ENCODE assay signal across 8 cellular contexts in the genomic region with DNA sequence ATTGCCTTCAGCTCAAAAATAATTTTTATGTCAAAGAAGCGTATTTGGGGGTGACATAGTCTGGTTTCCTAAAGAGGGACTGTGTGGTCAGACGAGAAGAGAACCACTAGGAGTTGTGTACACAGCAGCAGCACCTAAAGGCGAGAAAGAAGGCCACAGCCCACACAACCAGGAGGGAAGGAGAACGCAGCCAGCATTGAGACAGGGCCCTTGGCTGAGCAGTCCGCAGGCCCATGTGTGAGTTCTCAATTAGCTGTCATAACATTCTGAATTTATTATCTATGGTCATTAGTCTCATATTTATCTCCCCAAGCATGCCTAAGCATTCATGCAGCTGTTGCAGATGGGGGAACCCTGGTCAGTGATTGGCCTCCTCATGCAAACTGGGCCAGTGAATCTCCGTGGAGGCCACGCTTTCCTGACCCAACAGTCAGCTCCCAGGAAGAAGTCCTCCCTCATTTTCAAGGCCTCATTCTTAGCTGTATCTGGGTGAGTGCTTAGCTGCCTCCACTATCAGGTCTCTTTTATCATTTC.
A peak's percentile ranks its signal among the peaks of the same experiment; 100 is the strongest.
DNase-seq lines count a peak whose midpoint lies in the region; ATAC-seq and TF ChIP-seq lines count a peak whose summit lies in the region.

No MANE protein-coding gene starts in this region.

- BruUV-seq in PC-9 (replicated peaks; lab: Mats Ljungman, UMichigan) = no TSS peak

- peaks cover 21% of the 10 kb centered on the region for H3K36me3 Mint-ChIP-seq in neural crest cell (ENCODE audit: low read depth)
- no peaks in the 10 kb centered on the region for H3K36me3 Mint-ChIP-seq in stimulated activated effector memory CD8-positive, alpha-beta T cell treated with anti-CD3 and anti-CD28 coated beads, Interleukin-12 subunit alpha, Interleukin-12 subunit beta, amount 100 ng/mL, for 72 hours

- no peaks in the 10 kb centered on the region for H3K36me3 ChIP-seq in PC-9 (ENCODE audit: low read depth)

- no peak for TF ChIP-seq CTCF in VCaP (conservative IDR thresholded peaks at IDR 0.05)
- TF ChIP-seq CTCF in neural crest cell (conservative IDR thresholded peaks at IDR 0.05) = peak; percentile 3
- TF ChIP-seq CTCF in PC-9 (conservative IDR thresholded peaks at IDR 0.05) = no peak

- peaks cover 5% of the 10 kb centered on the region for H3K9me3 ChIP-seq in PC-9 (ENCODE audit: insufficient read depth, low read depth)

- ATAC-seq in GM18870 (IDR thresholded peaks at IDR 0.05; ENCODE audit: unreplicated experiment) = peak; percentile 55
- peak; percentile 62 for ATAC-seq in HG02763 (IDR thresholded peaks at IDR 0.05; ENCODE audit: unreplicated experiment)
- ATAC-seq in stimulated activated effector memory CD8-positive, alpha-beta T cell treated with anti-CD3 and anti-CD28 coated beads, Interleukin-12 subunit alpha, Interleukin-12 subunit beta, amount 100 ng/mL, for 72 hours = no peak

- no peaks in the 10 kb centered on the region for H3K27me3 Mint-ChIP-seq in neural crest cell (ENCODE audit: low read depth)

- H3K4me3 ChIP-seq in PC-9 = no peak overlapping the region

- H3K4me3 Mint-ChIP-seq in neural crest cell = peak overlapping the region; percentile 4
- H3K4me3 Mint-ChIP-seq in stimulated activated effector memory CD8-positive, alpha-beta T cell treated with anti-CD3 and anti-CD28 coated beads, Interleukin-12 subunit alpha, Interleukin-12 subunit beta, amount 100 ng/mL, for 72 hours = no peak overlapping the region

- H3K27ac ChIP-seq in VCaP (peak overlapping the region; percentile 18; the same call in 1 of the 2 replicates), PC-9 (no peak overlapping the region)

- no peak for DNase-seq in neural crest cell (ENCODE audit: low read depth, low spot score)
- DNase-seq in NCI-H748 (lab: John Stamatoyannopoulos, UW; ENCODE audit: unreplicated experiment) = no peak
- DNase-seq in PC-9 = no peak
- no peak for DNase-seq in stimulated activated effector memory CD8-positive, alpha-beta T cell treated with anti-CD3 and anti-CD28 coated beads, Interleukin-12 subunit alpha, Interleukin-12 subunit beta, amount 100 ng/mL, for 72 hours (ENCODE audit: low spot score in 2 of 2)
- DNase-seq in DMS79 (lab: John Stamatoyannopoulos, UW) = no peak

- peak overlapping the region; percentile 97 for H3K27ac Mint-ChIP-seq in neural crest cell (ENCODE audit: unreplicated experiment)
- no peak overlapping the region for H3K27ac Mint-ChIP-seq in stimulated activated effector memory CD8-positive, alpha-beta T cell treated with anti-CD3 and anti-CD28 coated beads, Interleukin-12 subunit alpha, Interleukin-12 subunit beta, amount 100 ng/mL, for 72 hours

- POLR2A ChIA-PET in PC-9 (lab: Charles Lee; ENCODE audit: unreplicated experiment) = interaction anchor here (0.6 kb wide), 2 partner anchors 81 to 180 kb away, joined by 3 to 7 read pairs; partner anchors contain the start of gene ATF7IP

- H2AFZ ChIP-seq in PC-9 = no peak overlapping the region

- intact Hi-C loops in PC-9 (cut with micrococcal nuclease; ENCODE audit: unreplicated experiment) = no loop called here

- CTCF ChIA-PET in PC-9 (lab: Charles Lee) = no interaction called here

- no peaks in the 10 kb centered on the region for H3K27me3 ChIP-seq in PC-9 (ENCODE audit: insufficient read depth, low read depth)

- H3K79me2 ChIP-seq in PC-9 (ENCODE audit: low read depth) = no peaks in the 10 kb centered on the region

- no peaks in the 10 kb centered on the region for H4K20me1 ChIP-seq in PC-9 (ENCODE audit: insufficient read depth)

- H3K4me1 ChIP-seq in PC-9 (replicated peaks; ENCODE audit: insufficient read depth) = no peaks in the 10 kb centered on the region

- H3K4me1 Mint-ChIP-seq in neural crest cell = peaks cover 28% of the 10 kb centered on the region
- H3K4me1 Mint-ChIP-seq in stimulated activated effector memory CD8-positive, alpha-beta T cell treated with anti-CD3 and anti-CD28 coated beads, Interleukin-12 subunit alpha, Interleukin-12 subunit beta, amount 100 ng/mL, for 72 hours = no peaks in the 10 kb centered on the region

- H3K4me2 ChIP-seq in PC-9 = no peak overlapping the region

- peaks cover 7% of the 10 kb centered on the region for H3K9me3 Mint-ChIP-seq in neural crest cell
- H3K9me3 Mint-ChIP-seq in stimulated activated effector memory CD8-positive, alpha-beta T cell treated with anti-CD3 and anti-CD28 coated beads, Interleukin-12 subunit alpha, Interleukin-12 subunit beta, amount 100 ng/mL, for 72 hours = peaks cover 3% of the 10 kb centered on the region

- no peaks in the 10 kb centered on the region; the same call in 1 of the 2 replicates for H3F3A ChIP-seq in PC-9 (ENCODE audit: insufficient read depth, low read depth)

- no peaks in the 10 kb centered on the region for H3K9me2 ChIP-seq in PC-9 (ENCODE audit: insufficient read depth)
